Comparison of ENCODE assay signal across 8 cellular contexts in genomic region chr13:32639502-32640105, GRCh38. TPM values are rescaled to one million over a fixed set of nuclear protein-coding genes. Genes with fewer than 3 reads are reported as not detected.
DNase-seq lines count a peak whose midpoint lies in the region; ATAC-seq and TF ChIP-seq lines count a peak whose summit lies in the region.

No MANE protein-coding gene starts in this region.

- no peak overlapping the region for H3K4me3 ChIP-seq in IMR-90 (ENCODE audit: insufficient read depth, low read depth, low read length)
- H3K4me3 ChIP-seq in SK-N-MC = no peak overlapping the region
- no peak overlapping the region for H3K4me3 ChIP-seq in astrocyte of the spinal cord (ENCODE audit: low read depth, low read length)
- no peak overlapping the region for H3K4me3 ChIP-seq in hepatocyte
- H3K4me3 ChIP-seq in smooth muscle cell = no peak overlapping the region

- H3K79me1 ChIP-seq in IMR-90 (ENCODE audit: low read depth in 1 of 2, low read length in 2 of 2) = peaks cover 10 to 45% of the 10 kb centered on the region in 2 experiments; a peak in 3 of 4 replicates

- TF ChIP-seq CTCF in GM13977 (IDR thresholded peaks at IDR 0.05; ENCODE audit: extremely low read depth, insufficient read depth, missing control alignments) = peak; percentile 71
- TF ChIP-seq CTCF in IMR-90 (conservative IDR thresholded peaks at IDR 0.05; ENCODE audit: low read depth, low read length) = peak; percentile 77
- peak; percentile 83 for TF ChIP-seq CTCF in astrocyte of the spinal cord (IDR thresholded peaks at IDR 0.05; ENCODE audit: low read depth, low read length)
- peak; percentile 77 for TF ChIP-seq CTCF in hepatocyte (IDR thresholded peaks at IDR 0.05; ENCODE audit: poor library complexity)
- peak; percentile 61 for TF ChIP-seq CTCF in smooth muscle cell (IDR thresholded peaks at IDR 0.05; ENCODE audit: borderline replicate concordance, insufficient read depth, poor library complexity, severe bottlenecking)

- H3K56ac ChIP-seq in IMR-90 (ENCODE audit: extremely low read depth, insufficient read depth, low read length) = no peak overlapping the region

- peak; percentile 72 for TF ChIP-seq RAD21 in IMR-90 (IDR thresholded peaks at IDR 0.05; ENCODE audit: low read length)

- H2BK20ac ChIP-seq in IMR-90 (ENCODE audit: low read depth, low read length) = no peak overlapping the region

- no peak overlapping the region for H3K14ac ChIP-seq in IMR-90 (replicated peaks; ENCODE audit: low read depth, low read length)

- dilution Hi-C loops in IMR-90 (cut with HindIII; ENCODE audit: low sequenced_read_pairs, unreplicated experiment) = no loop called here

- H2BK5ac ChIP-seq in IMR-90 (ENCODE audit: low read depth, low read length, poor library complexity, severe bottlenecking) = no peak overlapping the region

- no peak overlapping the region for H3K27ac ChIP-seq in IMR-90 (ENCODE audit: insufficient read depth, low read length)
- H3K27ac ChIP-seq in SK-N-MC = no peak overlapping the region
- no peak overlapping the region for H3K27ac ChIP-seq in hepatocyte
- no peak overlapping the region for H3K27ac ChIP-seq in smooth muscle cell (ENCODE audit: low read depth)

- H4K91ac ChIP-seq in IMR-90 (ENCODE audit: insufficient read depth, low read depth, low read length) = no peak overlapping the region

- no peak overlapping the region for H3K4ac ChIP-seq in IMR-90 (ENCODE audit: low read depth, low read length)

- no peak overlapping the region for H2BK120ac ChIP-seq in IMR-90 (ENCODE audit: low read depth, low read length)

- POLR2A ChIA-PET in IMR-90 (lab: Charles Lee; ENCODE audit: unreplicated experiment) = interaction anchor here (0.6 kb wide), 1 partner anchor 29 kb away, joined by 5 read pairs; no protein-coding TSS in a partner anchor

- H3K36me3 ChIP-seq in IMR-90 (ENCODE audit: control insufficient read depth, insufficient read depth, low read length) (no peaks in the 10 kb centered on the region), SK-N-MC (ENCODE audit: insufficient read depth, low read length) (peaks cover 39% of the 10 kb centered on the region), hepatocyte (replicated peaks; ENCODE audit: insufficient read depth, low read depth) (no peaks in the 10 kb centered on the region), smooth muscle cell (ENCODE audit: low read depth) (no peaks in the 10 kb centered on the region)

- H3K18ac ChIP-seq in IMR-90 (ENCODE audit: low read depth, low read length) = no peak overlapping the region

- no TSS peak for BruUV-seq in IMR-90 (replicated peaks; lab: Mats Ljungman, UMichigan)

- H3K4me2 ChIP-seq in IMR-90 (ENCODE audit: low read depth, low read length) = no peak overlapping the region
- H3K4me2 ChIP-seq in hepatocyte = no peak overlapping the region
- H3K4me2 ChIP-seq in smooth muscle cell = no peak overlapping the region

- DNase-seq in AG08395 (ENCODE audit: low spot score) (peak; percentile 65), GM13977 (ENCODE audit: low spot score) (peak; percentile 40), IMR-90 (peak; percentile 77), SK-N-MC (ENCODE audit: low read depth, low spot score) (peak; percentile 16), astrocyte of the spinal cord (ENCODE audit: low read depth, low spot score) (peak; percentile 72), hepatocyte (ENCODE audit: low spot score) (peak; percentile 64), smooth muscle cell (lab: John Stamatoyannopoulos, UW; ENCODE audit: unreplicated experiment) (no peak)

- no peaks in the 10 kb centered on the region for H3K9me3 ChIP-seq in IMR-90 (ENCODE audit: control insufficient read depth, insufficient read depth, low read length)
- peaks cover 8% of the 10 kb centered on the region; the same call in 1 of the 2 replicates for H3K9me3 ChIP-seq in SK-N-MC (ENCODE audit: low read depth, low read length)
- H3K9me3 ChIP-seq in hepatocyte (ENCODE audit: low read depth) = no peaks in the 10 kb centered on the region
- H3K9me3 ChIP-seq in smooth muscle cell (replicated peaks; ENCODE audit: low read depth) = no peaks in the 10 kb centered on the region

- TF ChIP-seq POLR2A in IMR-90 (IDR thresholded peaks at IDR 0.05; ENCODE audit: low read depth, low read length) = no peak

- in situ Hi-C loops in GM13977 (cut with MboI; ENCODE audit: low pct_unique_long_range_greater_than_20kb, low sequenced_read_pairs, unreplicated experiment) (loop anchor here (25.0 kb wide), 1 partner anchor 898 kb away; no protein-coding TSS in a partner anchor), IMR-90 (cut with MboI; ENCODE audit: low sequenced_read_pairs) (no loop called here), astrocyte of the spinal cord (cut with HindIII; ENCODE audit: low sequenced_read_pairs) (no loop called here)

- no CpG with 5 or more reads among the region's 4 CpGs for WGBS in IMR-90 (ENCODE audit: extremely low coverage in 2 of 2, insufficient read length in 1 of 2), 2 experiments
- WGBS in hepatocyte (ENCODE audit: low lambda C conversion rate, missing lambda C conversion rate) = 42% methylated on average over 4 of the region's 4 CpGs
- WGBS in smooth muscle cell (ENCODE audit: low lambda C conversion rate) = 48% methylated on average over 4 of the region's 4 CpGs

- no peaks in the 10 kb centered on the region for H3F3A ChIP-seq in smooth muscle cell (ENCODE audit: low read depth)

- H2BK15ac ChIP-seq in IMR-90 (ENCODE audit: low read depth, low read length) = no peak overlapping the region

- no peak overlapping the region for H3K23ac ChIP-seq in IMR-90 (ENCODE audit: low read depth, low read length)

- intact Hi-C loops in IMR-90 (cut with micrococcal nuclease) = loop anchor here (1.0 to 10.0 kb wide), 3 partner anchors 53 to 905 kb away; partner anchors contain the start of gene PDS5B

- no peaks in the 10 kb centered on the region for H3K4me1 ChIP-seq in IMR-90 (ENCODE audit: control insufficient read depth, insufficient read depth, low read length)
- H3K4me1 ChIP-seq in hepatocyte (ENCODE audit: insufficient read depth) = no peaks in the 10 kb centered on the region
- H3K4me1 ChIP-seq in smooth muscle cell (ENCODE audit: low read depth) = peaks cover 8% of the 10 kb centered on the region

- H3K27me3 ChIP-seq in IMR-90 (ENCODE audit: control insufficient read depth, insufficient read depth, low read length) (no peaks in the 10 kb centered on the region), hepatocyte (no peaks in the 10 kb centered on the region), smooth muscle cell (ENCODE audit: low read depth) (no peaks in the 10 kb centered on the region)

- H3K79me2 ChIP-seq in hepatocyte = peaks cover 97% of the 10 kb centered on the region
- H3K79me2 ChIP-seq in smooth muscle cell (ENCODE audit: low read depth) = peaks cover 92% of the 10 kb centered on the region

- H2AFZ ChIP-seq in IMR-90 (replicated peaks; ENCODE audit: low read length, poor library complexity) (no peak overlapping the region), hepatocyte (no peak overlapping the region), smooth muscle cell (ENCODE audit: low read depth) (no peak overlapping the region)

- no peak overlapping the region for H3K9ac ChIP-seq in IMR-90 (ENCODE audit: low read depth, low read length)
- H3K9ac ChIP-seq in SK-N-MC (ENCODE audit: insufficient read length) = no peak overlapping the region
- H3K9ac ChIP-seq in smooth muscle cell (ENCODE audit: low read depth) = no peak overlapping the region

- CTCF ChIA-PET in IMR-90 (lab: Yijun Ruan, JAX) = interaction anchor here (1.0 to 1.2 kb wide), 7 partner anchors 9 to 52 kb away, joined by 3 to 15 read pairs (median 5); no protein-coding TSS in a partner anchor

- no peak overlapping the region for H2AK9ac ChIP-seq in IMR-90 (replicated peaks; ENCODE audit: low read depth, low read length, poor library complexity)

- no peak overlapping the region for H2AK5ac ChIP-seq in IMR-90 (ENCODE audit: low read depth, low read length)

- H4K20me1 ChIP-seq in IMR-90 (ENCODE audit: insufficient read depth, low read length) (0 out of 2 replicates have a peak, but pooled peaks cover 8% of the 10 kb centered on the region), hepatocyte (ENCODE audit: insufficient read depth, poor library complexity, severe bottlenecking) (peaks cover 43% of the 10 kb centered on the region), smooth muscle cell (ENCODE audit: low read depth) (peaks cover 94% of the 10 kb centered on the region)

- H3K9me2 ChIP-seq in hepatocyte (replicated peaks; ENCODE audit: insufficient read depth) = no peaks in the 10 kb centered on the region

- H4K8ac ChIP-seq in IMR-90 (ENCODE audit: low read depth in 2 of 2, low read length in 2 of 2) = no peak overlapping the region

- ATAC-seq in IMR-90 (ENCODE audit: low read depth) (peak; percentile 93), HG03378 (IDR thresholded peaks at IDR 0.05; ENCODE audit: unreplicated experiment) (no peak)

- no peaks in the 10 kb centered on the region for H3K9me1 ChIP-seq in IMR-90 (ENCODE audit: insufficient read depth, low read length)

- H4K5ac ChIP-seq in IMR-90 (ENCODE audit: low read depth, low read length) = no peak overlapping the region

TF ChIP-seq in IMR-90, 13 proteins besides CTCF, POLR2A, EP300 and RAD21:
- TF ChIP-seq SMC3 (IDR thresholded peaks at IDR 0.05; ENCODE audit: low read depth, low read length) (peak; percentile 67; the same call in 1 of the 2 replicates), MAZ (IDR thresholded peaks at IDR 0.05; ENCODE audit: borderline replicate concordance, low read depth, low read length) (no peak), RFX5 (IDR thresholded peaks at IDR 0.05; ENCODE audit: low read depth, low read length) (0 out of 2 replicates have a peak, but pooled peaks have one; percentile 19)

RNA-seq across cellular contexts. Expression of gene PDS5B, which starts 53.4 kb away (rescaled TPM):
- total RNA-seq in IMR-90 (2012; rRNA removed) = 20.1 and 26.7 TPM in 2 replicates
- polyA plus RNA-seq in IMR-90 (2012; rRNA removed) = 5.0 and 6.2 TPM in 2 replicates
- 0.56 and 0.86 TPM in 2 replicates for polyA plus RNA-seq in IMR-90 (2012; cell fraction: cytosol; rRNA removed)
- 0.81 and 8.1 TPM in 2 replicates for polyA plus RNA-seq in IMR-90 (2012; cell fraction: nucleus; rRNA removed; ENCODE audit: low replicate concordance)
- 34.0 and 36.2 TPM in 2 replicates for total RNA-seq in hepatocyte
- polyA plus RNA-seq in hepatocyte = 12.8 and 16.6 TPM in 2 replicates
- 38.9 and 61.7 TPM in 2 replicates for total RNA-seq in smooth muscle cell
- polyA plus RNA-seq in smooth muscle cell = 17.4 and 20.5 TPM in 2 replicates
